In the genomic region with DNA sequence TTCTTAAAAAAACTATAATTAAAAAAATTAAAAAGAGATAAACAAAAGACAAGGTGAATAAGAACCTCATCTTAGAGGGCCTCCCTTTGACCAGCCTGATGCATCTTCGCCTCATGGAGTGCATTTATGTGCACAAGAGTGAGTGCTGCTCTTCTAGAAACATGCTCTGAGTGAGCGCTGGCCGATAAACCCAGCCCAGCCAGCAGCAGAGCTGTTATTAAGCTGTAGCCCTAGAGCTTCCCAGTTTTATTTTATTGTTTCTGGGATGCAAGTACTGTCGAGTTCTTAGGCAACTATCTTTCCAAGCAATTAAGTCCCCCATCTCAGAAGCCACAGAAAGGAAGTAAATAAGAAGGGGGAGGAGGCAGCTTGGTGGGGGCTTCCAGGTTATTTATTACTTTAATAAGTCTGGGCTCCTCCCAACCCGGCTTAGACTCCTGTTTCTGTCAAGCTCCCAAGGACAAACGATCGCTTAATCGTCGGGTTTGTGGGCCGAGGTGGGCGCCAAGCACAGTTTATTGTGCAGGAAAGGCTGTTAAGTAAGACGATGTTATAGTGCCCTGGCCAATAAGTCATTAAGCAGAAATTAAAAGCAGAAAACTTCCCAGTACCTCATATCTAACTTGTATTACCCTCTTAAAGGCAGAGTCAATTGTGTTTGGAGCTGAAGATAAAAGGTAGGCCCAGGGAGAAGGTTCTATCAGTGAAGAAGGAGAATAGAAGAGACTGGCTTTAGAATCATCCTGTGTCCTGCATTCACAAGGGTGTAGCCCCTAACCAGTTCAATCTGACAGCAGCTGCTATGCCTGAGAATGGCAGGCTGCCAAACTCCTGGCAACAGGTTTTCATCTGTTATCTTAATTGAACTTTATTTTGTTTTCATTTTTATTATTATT, we compare ENCODE assay signal across 1 cellular context.
TF ChIP-seq lines count a peak whose summit lies in the region.

No MANE protein-coding gene starts in this region.

TF ChIP-seq in GM23338, 12 proteins besides CTCF, POLR2A, EP300 and RAD21 (continued from another document):
- TF ChIP-seq, protein P1, sequence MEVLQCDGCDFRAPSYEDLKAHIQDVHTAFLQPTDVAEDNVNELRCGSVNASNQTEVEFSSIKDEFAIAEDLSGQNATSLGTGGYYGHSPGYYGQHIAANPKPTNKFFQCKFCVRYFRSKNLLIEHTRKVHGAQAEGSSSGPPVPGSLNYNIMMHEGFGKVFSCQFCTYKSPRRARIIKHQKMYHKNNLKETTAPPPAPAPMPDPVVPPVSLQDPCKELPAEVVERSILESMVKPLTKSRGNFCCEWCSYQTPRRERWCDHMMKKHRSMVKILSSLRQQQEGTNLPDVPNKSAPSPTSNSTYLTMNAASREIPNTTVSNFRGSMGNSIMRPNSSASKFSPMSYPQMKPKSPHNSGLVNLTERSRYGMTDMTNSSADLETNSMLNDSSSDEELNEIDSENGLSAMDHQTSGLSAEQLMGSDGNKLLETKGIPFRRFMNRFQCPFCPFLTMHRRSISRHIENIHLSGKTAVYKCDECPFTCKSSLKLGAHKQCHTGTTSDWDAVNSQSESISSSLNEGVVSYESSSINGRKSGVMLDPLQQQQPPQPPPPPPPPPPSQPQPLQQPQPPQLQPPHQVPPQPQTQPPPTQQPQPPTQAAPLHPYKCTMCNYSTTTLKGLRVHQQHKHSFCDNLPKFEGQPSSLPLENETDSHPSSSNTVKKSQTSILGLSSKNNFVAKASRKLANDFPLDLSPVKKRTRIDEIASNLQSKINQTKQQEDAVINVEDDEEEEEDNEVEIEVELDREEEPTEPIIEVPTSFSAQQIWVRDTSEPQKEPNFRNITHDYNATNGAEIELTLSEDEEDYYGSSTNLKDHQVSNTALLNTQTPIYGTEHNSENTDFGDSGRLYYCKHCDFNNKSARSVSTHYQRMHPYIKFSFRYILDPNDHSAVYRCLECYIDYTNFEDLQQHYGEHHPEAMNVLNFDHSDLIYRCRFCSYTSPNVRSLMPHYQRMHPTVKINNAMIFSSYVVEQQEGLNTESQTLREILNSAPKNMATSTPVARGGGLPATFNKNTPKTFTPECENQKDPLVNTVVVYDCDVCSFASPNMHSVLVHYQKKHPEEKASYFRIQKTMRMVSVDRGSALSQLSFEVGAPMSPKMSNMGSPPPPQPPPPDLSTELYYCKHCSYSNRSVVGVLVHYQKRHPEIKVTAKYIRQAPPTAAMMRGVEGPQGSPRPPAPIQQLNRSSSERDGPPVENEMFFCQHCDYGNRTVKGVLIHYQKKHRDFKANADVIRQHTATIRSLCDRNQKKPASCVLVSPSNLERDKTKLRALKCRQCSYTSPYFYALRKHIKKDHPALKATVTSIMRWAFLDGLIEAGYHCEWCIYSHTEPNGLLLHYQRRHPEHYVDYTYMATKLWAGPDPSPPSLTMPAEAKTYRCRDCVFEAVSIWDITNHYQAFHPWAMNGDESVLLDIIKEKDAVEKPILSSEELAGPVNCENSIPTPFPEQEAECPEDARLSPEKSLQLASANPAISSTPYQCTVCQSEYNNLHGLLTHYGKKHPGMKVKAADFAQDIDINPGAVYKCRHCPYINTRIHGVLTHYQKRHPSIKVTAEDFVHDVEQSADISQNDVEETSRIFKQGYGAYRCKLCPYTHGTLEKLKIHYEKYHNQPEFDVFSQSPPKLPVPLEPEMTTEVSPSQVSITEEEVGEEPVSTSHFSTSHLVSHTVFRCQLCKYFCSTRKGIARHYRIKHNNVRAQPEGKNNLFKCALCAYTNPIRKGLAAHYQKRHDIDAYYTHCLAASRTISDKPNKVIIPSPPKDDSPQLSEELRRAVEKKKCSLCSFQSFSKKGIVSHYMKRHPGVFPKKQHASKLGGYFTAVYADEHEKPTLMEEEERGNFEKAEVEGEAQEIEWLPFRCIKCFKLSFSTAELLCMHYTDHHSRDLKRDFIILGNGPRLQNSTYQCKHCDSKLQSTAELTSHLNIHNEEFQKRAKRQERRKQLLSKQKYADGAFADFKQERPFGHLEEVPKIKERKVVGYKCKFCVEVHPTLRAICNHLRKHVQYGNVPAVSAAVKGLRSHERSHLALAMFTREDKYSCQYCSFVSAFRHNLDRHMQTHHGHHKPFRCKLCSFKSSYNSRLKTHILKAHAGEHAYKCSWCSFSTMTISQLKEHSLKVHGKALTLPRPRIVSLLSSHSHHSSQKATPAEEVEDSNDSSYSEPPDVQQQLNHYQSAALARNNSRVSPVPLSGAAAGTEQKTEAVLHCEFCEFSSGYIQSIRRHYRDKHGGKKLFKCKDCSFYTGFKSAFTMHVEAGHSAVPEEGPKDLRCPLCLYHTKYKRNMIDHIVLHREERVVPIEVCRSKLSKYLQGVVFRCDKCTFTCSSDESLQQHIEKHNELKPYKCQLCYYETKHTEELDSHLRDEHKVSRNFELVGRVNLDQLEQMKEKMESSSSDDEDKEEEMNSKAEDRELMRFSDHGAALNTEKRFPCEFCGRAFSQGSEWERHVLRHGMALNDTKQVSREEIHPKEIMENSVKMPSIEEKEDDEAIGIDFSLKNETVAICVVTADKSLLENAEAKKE (CRISPR knock-in tag; IDR thresholded peaks at IDR 0.05): no peak
- TF ChIP-seq, protein P2, sequence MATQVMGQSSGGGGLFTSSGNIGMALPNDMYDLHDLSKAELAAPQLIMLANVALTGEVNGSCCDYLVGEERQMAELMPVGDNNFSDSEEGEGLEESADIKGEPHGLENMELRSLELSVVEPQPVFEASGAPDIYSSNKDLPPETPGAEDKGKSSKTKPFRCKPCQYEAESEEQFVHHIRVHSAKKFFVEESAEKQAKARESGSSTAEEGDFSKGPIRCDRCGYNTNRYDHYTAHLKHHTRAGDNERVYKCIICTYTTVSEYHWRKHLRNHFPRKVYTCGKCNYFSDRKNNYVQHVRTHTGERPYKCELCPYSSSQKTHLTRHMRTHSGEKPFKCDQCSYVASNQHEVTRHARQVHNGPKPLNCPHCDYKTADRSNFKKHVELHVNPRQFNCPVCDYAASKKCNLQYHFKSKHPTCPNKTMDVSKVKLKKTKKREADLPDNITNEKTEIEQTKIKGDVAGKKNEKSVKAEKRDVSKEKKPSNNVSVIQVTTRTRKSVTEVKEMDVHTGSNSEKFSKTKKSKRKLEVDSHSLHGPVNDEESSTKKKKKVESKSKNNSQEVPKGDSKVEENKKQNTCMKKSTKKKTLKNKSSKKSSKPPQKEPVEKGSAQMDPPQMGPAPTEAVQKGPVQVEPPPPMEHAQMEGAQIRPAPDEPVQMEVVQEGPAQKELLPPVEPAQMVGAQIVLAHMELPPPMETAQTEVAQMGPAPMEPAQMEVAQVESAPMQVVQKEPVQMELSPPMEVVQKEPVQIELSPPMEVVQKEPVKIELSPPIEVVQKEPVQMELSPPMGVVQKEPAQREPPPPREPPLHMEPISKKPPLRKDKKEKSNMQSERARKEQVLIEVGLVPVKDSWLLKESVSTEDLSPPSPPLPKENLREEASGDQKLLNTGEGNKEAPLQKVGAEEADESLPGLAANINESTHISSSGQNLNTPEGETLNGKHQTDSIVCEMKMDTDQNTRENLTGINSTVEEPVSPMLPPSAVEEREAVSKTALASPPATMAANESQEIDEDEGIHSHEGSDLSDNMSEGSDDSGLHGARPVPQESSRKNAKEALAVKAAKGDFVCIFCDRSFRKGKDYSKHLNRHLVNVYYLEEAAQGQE (IDR thresholded peaks at IDR 0.05; ENCODE audit: unreplicated experiment): no peak
- no peak for TF ChIP-seq EZH2 (IDR thresholded peaks at IDR 0.05; ENCODE audit: low read depth, unreplicated experiment)
TF ChIP-seq in GM23338: peak in this region for 0.
